In genomic region chr2:169546756-169547155, GRCh38 we compare ENCODE assay signal across 8 cellular contexts. TPM values are rescaled to one million over a fixed set of nuclear protein-coding genes. Genes with fewer than 3 reads are reported as not detected.
"Had no signal": no experiment of that assay in that cellular context is flagged by ENCODE, and none has a peak within 500 bp of the region (broad histone marks: within the 10 kb centered on the region; RNA-seq: fewer than 3 reads in every experiment).

No MANE protein-coding gene starts in this region.

- H3K4me3 Mint-ChIP-seq: HFFc6 had no signal

- DNase-seq: GM23248, GOT3, H7, HFFc6, IMR-90 had no signal

- ATAC-seq: HCT116, HepG2 had no signal

- H3K27ac Mint-ChIP-seq: HFFc6 had no signal

- H3K9me3 Mint-ChIP-seq: HFFc6 had no signal

RNA-seq across cellular contexts. Expression of gene KLHL41, which starts 37.3 kb away (rescaled TPM):
- total RNA-seq: H7, HT1080 had no signal
